In genomic region chr3:150736903-150737832, GRCh38 we compare ENCODE assay signal across 11 cellular contexts. TPM values are rescaled to one million over a fixed set of nuclear protein-coding genes. Genes with fewer than 3 reads are reported as not detected.
DNase-seq lines count a peak whose midpoint lies in the region; ATAC-seq and TF ChIP-seq lines count a peak whose summit lies in the region.
"Had no signal": no experiment of that assay in that cellular context is flagged by ENCODE, and none has a peak within 500 bp of the region (broad histone marks: within the 10 kb centered on the region; RNA-seq: fewer than 3 reads in every experiment).

No MANE protein-coding gene starts in this region.

- no peak overlapping the region for H3K4me3 ChIP-seq in fibroblast of the aortic adventitia (ENCODE audit: low read depth, low read length)

- no peak for DNase-seq in activated T-cell treated with anti-CD3 and anti-CD28 coated beads, Interleukin-2, amount 50 U/mL, for 72 hours
- DNase-seq in activated T-cell treated with anti-CD3 and anti-CD28 coated beads, Interleukin-2, amount 50 U/mL, for 1 hour, result no peak
- DNase-seq in T-cell, result peak in 17 of 34 experiments; percentile 4 to 60 (median 26)
- DNase-seq in fibroblast of the aortic adventitia (ENCODE audit: low read depth), result peak; percentile 57
- DNase-seq in stimulated activated naive B cell treated with anti-CD40 and anti-IgM and Interleukin-4, amounts not matched to agents 10 μg/mL and 1 μg/mL and 100 μg/mL, for 72 hours, result no peak
- no peak for DNase-seq in superior temporal gyrus (ENCODE audit: extremely low spot score)
- DNase-seq in HT-29 (ENCODE audit: low spot score), result no peak
- no peak for DNase-seq in HuH-7.5 (ENCODE audit: low spot score)
- DNase-seq: NCI-H2029, substantia nigra had no signal

- H3K9me3 Mint-ChIP-seq in activated T-cell treated with anti-CD3 and anti-CD28 coated beads, Interleukin-2, amount 50 U/mL, for 72 hours, result no peaks in the 10 kb centered on the region
- H3K9me3 Mint-ChIP-seq in T-cell, result no peaks in the 10 kb centered on the region
- H3K9me3 Mint-ChIP-seq in stimulated activated naive B cell treated with anti-CD40 and anti-IgM and Interleukin-4, amounts not matched to agents 10 μg/mL and 1 μg/mL and 100 μg/mL, for 72 hours, result peaks cover 0 to under 1% of the 10 kb centered on the region in 2 donors

- ATAC-seq in activated T-cell treated with anti-CD3 and anti-CD28 coated beads, Interleukin-2, amount 50 U/mL, for 72 hours (replicated peaks in 1 of 2), result no peak
- peak in 3 of 4 experiments; percentile 28 to 90 (median 33) for ATAC-seq in T-cell (replicated peaks in 1 of 4)
- ATAC-seq in stimulated activated naive B cell treated with anti-CD40 and anti-IgM and Interleukin-4, amounts not matched to agents 10 μg/mL and 1 μg/mL and 100 μg/mL, for 72 hours (replicated peaks), result no peak

- H3K27me3 Mint-ChIP-seq in activated T-cell treated with anti-CD3 and anti-CD28 coated beads, Interleukin-2, amount 50 U/mL, for 72 hours (ENCODE audit: low read depth), result no peaks in the 10 kb centered on the region
- H3K27me3 Mint-ChIP-seq in T-cell, result no peaks in the 10 kb centered on the region
- no peaks in the 10 kb centered on the region for H3K27me3 Mint-ChIP-seq in stimulated activated naive B cell treated with anti-CD40 and anti-IgM and Interleukin-4, amounts not matched to agents 10 μg/mL and 1 μg/mL and 100 μg/mL, for 72 hours

- peak overlapping the region; percentile 98 for H3K27ac Mint-ChIP-seq in activated T-cell treated with anti-CD3 and anti-CD28 coated beads, Interleukin-2, amount 50 U/mL, for 72 hours
- no peak overlapping the region for H3K27ac Mint-ChIP-seq in T-cell
- peak overlapping the region; percentile 99 for H3K27ac Mint-ChIP-seq in stimulated activated naive B cell treated with anti-CD40 and anti-IgM and Interleukin-4, amounts not matched to agents 10 μg/mL and 1 μg/mL and 100 μg/mL, for 72 hours

- CTCF ChIA-PET in T-cell (lab: Charles Lee), result interaction anchor here in 1 of 2 donors (1.2 kb wide), 1 partner anchor 15 kb away, joined by 3 read pairs; no protein-coding TSS in a partner anchor

- no peak for TF ChIP-seq CTCF in fibroblast of the aortic adventitia (IDR thresholded peaks at IDR 0.05; ENCODE audit: insufficient read depth, low read length)

- H3K36me3 Mint-ChIP-seq in activated T-cell treated with anti-CD3 and anti-CD28 coated beads, Interleukin-2, amount 50 U/mL, for 72 hours (ENCODE audit: insufficient read depth in 2 of 2), result peaks cover 4 to 13% of the 10 kb centered on the region in 2 donors
- H3K36me3 Mint-ChIP-seq in T-cell, result peaks cover 12% of the 10 kb centered on the region
- peaks cover 39 to 73% of the 10 kb centered on the region in 2 donors for H3K36me3 Mint-ChIP-seq in stimulated activated naive B cell treated with anti-CD40 and anti-IgM and Interleukin-4, amounts not matched to agents 10 μg/mL and 1 μg/mL and 100 μg/mL, for 72 hours

- peaks cover 86% of the 10 kb centered on the region for H3K4me1 Mint-ChIP-seq in activated T-cell treated with anti-CD3 and anti-CD28 coated beads, Interleukin-2, amount 50 U/mL, for 72 hours (ENCODE audit: low read depth)
- H3K4me1 Mint-ChIP-seq in T-cell, result peaks cover 38 to 47% (median 46%) of the 10 kb centered on the region in 3 donors
- H3K4me1 Mint-ChIP-seq in stimulated activated naive B cell treated with anti-CD40 and anti-IgM and Interleukin-4, amounts not matched to agents 10 μg/mL and 1 μg/mL and 100 μg/mL, for 72 hours, result peaks cover 49 to 85% of the 10 kb centered on the region in 2 donors

- H3K4me3 Mint-ChIP-seq in activated T-cell treated with anti-CD3 and anti-CD28 coated beads, Interleukin-2, amount 50 U/mL, for 72 hours, result peak overlapping the region; percentile 91 to 94
- no peak overlapping the region for H3K4me3 Mint-ChIP-seq in T-cell
- H3K4me3 Mint-ChIP-seq in stimulated activated naive B cell treated with anti-CD40 and anti-IgM and Interleukin-4, amounts not matched to agents 10 μg/mL and 1 μg/mL and 100 μg/mL, for 72 hours, result peak overlapping the region in 1 of 2 donors; percentile 30

- POLR2A ChIA-PET in T-cell (lab: Charles Lee), result interaction anchor here in 1 of 2 donors (0.9 kb wide), 1 partner anchor 26 kb away, joined by 4 read pairs; the partner anchor contains the start of gene SIAH2

RNA-seq across cellular contexts. Expression of gene SIAH2, which starts 25.8 kb away (rescaled TPM):
- 100 to 1,000 TPM in 1 of 2 donors, 10 to 100 TPM in 1; 91.2 to 124 TPM for total RNA-seq in activated T-cell treated with anti-CD3 and anti-CD28 coated beads, Interleukin-2, amount 50 U/mL, for 72 hours
- total RNA-seq in T-cell, result 10 to 100 TPM; 24.5 to 40.3 (median 26.4) TPM
- 16.9 and 22.5 TPM in 2 replicates for total RNA-seq in fibroblast of the aortic adventitia (ENCODE audit: low replicate concordance)
- total RNA-seq in HT-29 (2014; rRNA removed; shearing (Covaris generic)), result 117 and 133 TPM in 2 replicates

RNA-seq across cellular contexts. Expression of gene ERICH6, which starts 33.4 kb away (rescaled TPM):
- total RNA-seq in activated T-cell treated with anti-CD3 and anti-CD28 coated beads, Interleukin-2, amount 50 U/mL, for 72 hours, result under 1 TPM in 1 of 2 donors, not detected in 1; 0.19 TPM
- total RNA-seq in T-cell, result under 1 TPM in 3 of 5 donors, not detected in 2; 0.26 to 0.39 (median 0.28) TPM
- total RNA-seq in fibroblast of the aortic adventitia (ENCODE audit: low replicate concordance), result 0.18 and 0.41 TPM in 2 replicates
- total RNA-seq in HT-29 (2014; rRNA removed; shearing (Covaris generic)), result not detected in 2 replicates
- total RNA-seq: HT1080 had no signal

Comparison
In these comparisons a context has a peak if more than half of its experiments do, and no peak if none do; other contexts are left out.
1. ATAC-seq: peak in T-cell (3 of 4); none in activated T-cell treated with anti-CD3 and anti-CD28 coated beads, Interleukin-2, amount 50 U/mL, for 72 hours (0 of 2) and stimulated activated naive B cell treated with anti-CD40 and anti-IgM and Interleukin-4, amounts not matched to agents 10 μg/mL and 1 μg/mL and 100 μg/mL, for 72 hours (0 of 2).
2. H3K27ac Mint-ChIP-seq: peak in activated T-cell treated with anti-CD3 and anti-CD28 coated beads, Interleukin-2, amount 50 U/mL, for 72 hours (single experiment) and stimulated activated naive B cell treated with anti-CD40 and anti-IgM and Interleukin-4, amounts not matched to agents 10 μg/mL and 1 μg/mL and 100 μg/mL, for 72 hours (single experiment); none in T-cell (0 of 2).
3. H3K4me3 Mint-ChIP-seq: peak in activated T-cell treated with anti-CD3 and anti-CD28 coated beads, Interleukin-2, amount 50 U/mL, for 72 hours (2 of 2); none in T-cell (0 of 3).